10 cellular contexts compared by ENCODE assay signal in the genomic region with DNA sequence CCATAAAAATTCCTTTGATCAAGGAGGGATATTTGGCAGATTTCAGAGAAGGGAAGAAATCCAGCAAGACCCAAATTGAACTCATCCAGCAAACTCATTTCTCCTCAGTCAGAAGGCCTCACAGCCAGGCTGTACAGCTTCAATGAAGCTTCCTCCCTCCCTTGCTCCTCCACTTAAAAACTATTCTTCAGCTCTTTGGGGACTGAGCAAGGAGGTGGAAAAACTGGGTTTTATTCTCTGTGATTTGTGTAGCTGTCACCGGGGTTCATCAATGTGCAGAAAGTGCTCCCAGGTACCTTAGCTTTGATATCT.
DNase-seq lines count a peak whose midpoint lies in the region; ATAC-seq, FAIRE-seq and TF ChIP-seq lines count a peak whose summit lies in the region.
"Had no signal": no experiment of that assay in that cellular context is flagged by ENCODE, and none has a peak within 500 bp of the region (broad histone marks: within the 10 kb centered on the region; RNA-seq: fewer than 3 reads in every experiment).

No MANE protein-coding gene starts in this region.

- H3K36me3 ChIP-seq in cardiac muscle cell = no peaks in the 10 kb centered on the region
- no peaks in the 10 kb centered on the region for H3K36me3 ChIP-seq in iPS-18a (ENCODE audit: control insufficient read depth, low read depth, low read length)
- H3K36me3 ChIP-seq: adrenal gland had no signal

- H3K27me3 ChIP-seq in cardiac muscle cell = no peaks in the 10 kb centered on the region
- peaks cover 13% of the 10 kb centered on the region for H3K27me3 ChIP-seq in iPS-18a (ENCODE audit: control insufficient read depth, insufficient read depth, low read length)

- FAIRE-seq in TTC549 (lab: Jason Lieb, UNC) = peak; percentile 46

- H3K4me1 ChIP-seq in cardiac muscle cell (ENCODE audit: low read depth) (peaks cover 3% of the 10 kb centered on the region), iPS-18a (ENCODE audit: control insufficient read depth, low read depth, low read length) (peaks cover 7% of the 10 kb centered on the region)
- H3K4me1 ChIP-seq: adrenal gland had no signal

- ATAC-seq in Right ventricle myocardium superior (ENCODE audit: poor library complexity) (no peak), HG03565 (IDR thresholded peaks at IDR 0.05; ENCODE audit: unreplicated experiment) (no peak)

- DNase-seq in cardiac muscle cell (ENCODE audit: low read depth in 1 of 2, low spot score in 1 of 2) (no peak), Right ventricle myocardium superior (no peak), LoVo (ENCODE audit: low spot score) (no peak), substantia nigra (lab: John Stamatoyannopoulos, UW) (no peak), NCI-H1105 (lab: John Stamatoyannopoulos, UW) (no peak)
- DNase-seq: NCI-H1694 had no signal

- TF ChIP-seq CTCF in cardiac muscle cell (IDR thresholded peaks at IDR 0.05; ENCODE audit: low read depth, low read length) = no peak

- H3K27ac ChIP-seq in cardiac muscle cell = no peak overlapping the region
- no peak overlapping the region for H3K27ac ChIP-seq in iPS-18a (ENCODE audit: low read length)
- no peak overlapping the region for H3K27ac ChIP-seq in substantia nigra (ENCODE audit: low read depth, low read length, poor library complexity, severe bottlenecking)
- H3K27ac ChIP-seq: adrenal gland had no signal

- H3K9ac ChIP-seq in iPS-18a (ENCODE audit: low read length) = no peak overlapping the region

- peak overlapping the region; percentile 54 for H3K4me3 ChIP-seq in cardiac muscle cell
- H3K4me3 ChIP-seq in iPS-18a (ENCODE audit: low read length) = peak overlapping the region; percentile 100
- H3K4me3 ChIP-seq: adrenal gland had no signal

- H3K9me3 ChIP-seq in cardiac muscle cell (ENCODE audit: low read depth) = no peaks in the 10 kb centered on the region
- H3K9me3 ChIP-seq in iPS-18a (ENCODE audit: control insufficient read depth, low read depth, low read length) = no peaks in the 10 kb centered on the region
- H3K9me3 ChIP-seq: adrenal gland had no signal

- intact Hi-C loops in Right ventricle myocardium superior (cut with DNase I) = no loop called here
